In genomic region chr9:5186416-5187169, GRCh38 we compare ENCODE assay signal across 8 cellular contexts. TPM values are rescaled to one million over a fixed set of nuclear protein-coding genes. Genes with fewer than 3 reads are reported as not detected.
A peak's percentile ranks its signal among the peaks of the same experiment; 100 is the strongest.
DNase-seq lines count a peak whose midpoint lies in the region; ATAC-seq and TF ChIP-seq lines count a peak whose summit lies in the region.

No MANE protein-coding gene starts in this region.

- no peak overlapping the region for H3K27ac ChIP-seq in heart right ventricle

- no peak overlapping the region for H3K4me3 ChIP-seq in heart right ventricle
- H3K4me3 ChIP-seq in skeletal muscle cell (ENCODE audit: low read depth, low read length): no peak overlapping the region

- DNase-seq in GM04504 (ENCODE audit: low read depth): peak; percentile 27
- DNase-seq in Kasumi-1 (lab: John Stamatoyannopoulos, UW): peak; percentile 16 to 49
- DNase-seq in SK-MEL-5 (ENCODE audit: low read depth, low spot score): peak; percentile 71
- DNase-seq in activated naive CD8-positive, alpha-beta T cell treated with anti-CD3 and anti-CD28 coated beads, Interleukin-2, amount 50 U/mL, for 24 hours: peak; percentile 38
- peak in 1 of 2 donors; percentile 29 for DNase-seq in heart right ventricle
- peak; percentile 18 for DNase-seq in skeletal muscle cell (ENCODE audit: low read depth)

- WGBS in heart right ventricle, 2 donors: 27% methylated on average over 8 of the region's 8 CpGs

- H3K27ac Mint-ChIP-seq in activated naive CD8-positive, alpha-beta T cell treated with anti-CD3 and anti-CD28 coated beads, Interleukin-2, amount 50 U/mL, for 24 hours: no peak overlapping the region

- H3K4me3 Mint-ChIP-seq in activated naive CD8-positive, alpha-beta T cell treated with anti-CD3 and anti-CD28 coated beads, Interleukin-2, amount 50 U/mL, for 24 hours: no peak overlapping the region

- H3K4me1 ChIP-seq in heart right ventricle: no peaks in the 10 kb centered on the region

- TF ChIP-seq CTCF in heart right ventricle (IDR thresholded peaks at IDR 0.05): peak; percentile 35 to 78 (median 71)

- no peaks in the 10 kb centered on the region for H3K9me3 Mint-ChIP-seq in activated naive CD8-positive, alpha-beta T cell treated with anti-CD3 and anti-CD28 coated beads, Interleukin-2, amount 50 U/mL, for 24 hours

- intact Hi-C loops in heart right ventricle (cut with DNase I): loop anchor here (1.0 to 10.0 kb wide), 12 partner anchors 238 to 421 kb away; no protein-coding TSS in a partner anchor

- H3K9me3 ChIP-seq in heart right ventricle: no peaks in the 10 kb centered on the region

- no peaks in the 10 kb centered on the region for H3K36me3 ChIP-seq in heart right ventricle

- H3K4me1 Mint-ChIP-seq in activated naive CD8-positive, alpha-beta T cell treated with anti-CD3 and anti-CD28 coated beads, Interleukin-2, amount 50 U/mL, for 24 hours: peaks cover 36% of the 10 kb centered on the region

- H3K36me3 Mint-ChIP-seq in activated naive CD8-positive, alpha-beta T cell treated with anti-CD3 and anti-CD28 coated beads, Interleukin-2, amount 50 U/mL, for 24 hours (ENCODE audit: low read depth): no peaks in the 10 kb centered on the region

- H3K27me3 ChIP-seq in heart right ventricle: peaks cover 0 to 17% (median 0%) of the 10 kb centered on the region in 7 donors

- peak; percentile 71 for ATAC-seq in activated naive CD8-positive, alpha-beta T cell treated with anti-CD3 and anti-CD28 coated beads, Interleukin-2, amount 50 U/mL, for 24 hours
- ATAC-seq in heart right ventricle: peak in 6 of 8 donors; percentile 53 to 80 (median 72)
- ATAC-seq in HG03457 (IDR thresholded peaks at IDR 0.05; ENCODE audit: unreplicated experiment): no peak
- ATAC-seq in HG03135 (IDR thresholded peaks at IDR 0.05; ENCODE audit: unreplicated experiment): no peak

- H3K27me3 Mint-ChIP-seq in activated naive CD8-positive, alpha-beta T cell treated with anti-CD3 and anti-CD28 coated beads, Interleukin-2, amount 50 U/mL, for 24 hours: no peaks in the 10 kb centered on the region

- in situ Hi-C loops in SK-MEL-5 (cut with HindIII; ENCODE audit: low pct_unique_long_range_greater_than_20kb, low sequenced_read_pairs): no loop called here

RNA-seq across cellular contexts. Expression of gene INSL6, which starts 1.2 kb away (rescaled TPM):
- not detected in 2 replicates for total RNA-seq in SK-MEL-5 (2014; rRNA removed; shearing (Covaris generic))
- not detected in 2 replicates for polyA plus RNA-seq in SK-MEL-5 (2015; cell fraction: cytosol; rRNA removed)
- polyA plus RNA-seq in SK-MEL-5 (2015; cell fraction: nucleus; rRNA removed): not detected in 2 replicates
- total RNA-seq in heart right ventricle: not detected
- polyA plus RNA-seq in heart right ventricle: not detected

RNA-seq across cellular contexts. Expression of gene INSL4, which starts 44.6 kb away (rescaled TPM):
- 0.13 and 0.40 TPM in 2 replicates for total RNA-seq in SK-MEL-5 (2014; rRNA removed; shearing (Covaris generic))
- polyA plus RNA-seq in SK-MEL-5 (2015; cell fraction: cytosol; rRNA removed): 0.06 and 0.63 TPM in 2 replicates
- not detected in 2 replicates for polyA plus RNA-seq in SK-MEL-5 (2015; cell fraction: nucleus; rRNA removed)
- not detected for total RNA-seq in heart right ventricle
- polyA plus RNA-seq in heart right ventricle: not detected

Comparison
In these comparisons a context has a peak if more than half of its experiments do, and no peak if none do; other contexts are left out.
1. ATAC-seq: peak in activated naive CD8-positive, alpha-beta T cell treated with anti-CD3 and anti-CD28 coated beads, Interleukin-2, amount 50 U/mL, for 24 hours (single experiment) and heart right ventricle (6 of 8); none in HG03457 (single experiment) and HG03135 (single experiment).